16 cellular contexts compared by ENCODE assay signal in genomic region chr2:15178946-15179345, GRCh38.
"Had no signal": no experiment of that assay in that cellular context is flagged by ENCODE, and none has a peak within 500 bp of the region (broad histone marks: within the 10 kb centered on the region; RNA-seq: fewer than 3 reads in every experiment).

No MANE protein-coding gene starts in this region.

- H3K9me3 ChIP-seq: gastrocnemius medialis, left lung, spleen, stomach, upper lobe of left lung had no signal

- H3K4me3 ChIP-seq: coronary artery, gastrocnemius medialis, left lung, spleen, stomach, upper lobe of left lung had no signal

- DNase-seq: activated CD4-positive, alpha-beta T cell treated with anti-CD3 and anti-CD28 coated beads for 4 hours; activated CD8-positive, alpha-beta T cell treated with anti-CD3 and anti-CD28 coated beads for 36 hours; activated T-cell treated with anti-CD3 and anti-CD28 coated beads, Interleukin-2, amount 50 U/mL, for 1 hour; anterior cingulate cortex; erythroblast; gastrocnemius medialis; head of caudate nucleus; left lung; retina; spleen; stomach; upper lobe of left lung had no signal

- H3K27me3 Mint-ChIP-seq: brain had no signal

- H3K4me1 ChIP-seq: gastrocnemius medialis, left lung, spleen had no signal

- H3K27ac Mint-ChIP-seq: activated CD8-positive, alpha-beta T cell treated with anti-CD3 and anti-CD28 coated beads for 36 hours; mesothelial cell of epicardium; WTC11 had no signal

- H3K27ac ChIP-seq: coronary artery, gastrocnemius medialis, left lung, spleen, stomach, upper lobe of left lung had no signal

- H3K4me3 Mint-ChIP-seq: activated CD8-positive, alpha-beta T cell treated with anti-CD3 and anti-CD28 coated beads for 36 hours; brain; mesothelial cell of epicardium; WTC11 had no signal

- H3K9me3 Mint-ChIP-seq: activated CD8-positive, alpha-beta T cell treated with anti-CD3 and anti-CD28 coated beads for 36 hours; brain; mesothelial cell of epicardium; WTC11 had no signal

- H3K27me3 ChIP-seq: gastrocnemius medialis, left lung, spleen, stomach, upper lobe of left lung had no signal

- H3K36me3 Mint-ChIP-seq: WTC11 had no signal

- H3K4me1 Mint-ChIP-seq: WTC11 had no signal
